19 cellular contexts compared by ENCODE assay signal in genomic region chr4:146146918-146147317, GRCh38. TPM values are rescaled to one million over a fixed set of nuclear protein-coding genes. Genes with fewer than 3 reads are reported as not detected.
DNase-seq lines count a peak whose midpoint lies in the region; ATAC-seq, FAIRE-seq and TF ChIP-seq lines count a peak whose summit lies in the region.
"Had no signal": no experiment of that assay in that cellular context is flagged by ENCODE, and none has a peak within 500 bp of the region (broad histone marks: within the 10 kb centered on the region; RNA-seq: fewer than 3 reads in every experiment).

No MANE protein-coding gene starts in this region.

- H3K9ac ChIP-seq in GM12878 (ENCODE audit: control insufficient read depth, insufficient read depth, low read length) = no peak overlapping the region

- RAD21 ChIA-PET in GM12878 (lab: Charles Lee; ENCODE audit: unreplicated experiment) = no interaction called here

- BruUV-seq in MCF 10A (replicated peaks; lab: Mats Ljungman, UMichigan) (no TSS peak), GM12878 (replicated peaks; lab: Mats Ljungman, UMichigan) (no TSS peak)

- peak; percentile 74 for DNase-seq in MCF 10A (ENCODE audit: unreplicated experiment)
- DNase-seq in breast epithelium (ENCODE audit: low spot score in 2 of 2) = no peak
- no peak for DNase-seq in GM12878 (ENCODE audit: low read depth, low spot score)
- DNase-seq in foreskin keratinocyte = peak; percentile 18 to 26
- no peak for DNase-seq in posterior vena cava (ENCODE audit: low spot score)
- DNase-seq in activated CD8-positive, alpha-beta memory T cell treated with anti-CD3 and anti-CD28 coated beads, Interleukin-2, amount 50 U/mL, for 4 hours = no peak
- DNase-seq: AML-193; CD4-positive, alpha-beta T cell; H9 had no signal

- H3K4me1 ChIP-seq in breast epithelium = no peaks in the 10 kb centered on the region
- H3K4me1 ChIP-seq in GM12878 (ENCODE audit: control insufficient read depth, insufficient read depth, low read length) = no peaks in the 10 kb centered on the region
- H3K4me1 ChIP-seq in foreskin keratinocyte = no peaks in the 10 kb centered on the region
- H3K4me1 ChIP-seq: A549, Caco-2 had no signal

- no peak overlapping the region for H3K4me2 ChIP-seq in GM12878 (ENCODE audit: control insufficient read depth, insufficient read depth)
- H3K4me2 ChIP-seq: A549 had no signal

- H3K4me3 ChIP-seq in breast epithelium (no peak overlapping the region), GM12878 (no peak overlapping the region)
- H3K4me3 ChIP-seq: A549 had no signal

- H3K36me3 Mint-ChIP-seq in MCF 10A (ENCODE audit: insufficient read depth, unreplicated experiment) = no peaks in the 10 kb centered on the region

- ATAC-seq in GM12878 (no peak), foreskin keratinocyte (no peak), GM19463 (IDR thresholded peaks at IDR 0.05; ENCODE audit: unreplicated experiment) (no peak)
- ATAC-seq: A549 had no signal

- H3K36me3 ChIP-seq in breast epithelium (no peaks in the 10 kb centered on the region), GM12878 (ENCODE audit: control insufficient read depth in 2 of 2, insufficient read depth in 2 of 2, low read length in 1 of 2) (no peaks in the 10 kb centered on the region)

- peaks cover 9% of the 10 kb centered on the region for H3K4me1 Mint-ChIP-seq in MCF 10A (ENCODE audit: insufficient read depth, unreplicated experiment)
- H3K4me1 Mint-ChIP-seq: H9 had no signal

- H3K27ac ChIP-seq in breast epithelium (no peak overlapping the region), GM12878 (ENCODE audit: control insufficient read depth, insufficient read depth) (no peak overlapping the region), foreskin keratinocyte (no peak overlapping the region)
- H3K27ac ChIP-seq: 22Rv1, A549, C4-2B had no signal

- intact Hi-C loops in MCF 10A (cut with micrococcal nuclease) (no loop called here), breast epithelium (cut with DNase I; ENCODE audit: low total_unique reads) (no loop called here), GM12878 (cut with micrococcal nuclease; ENCODE audit: unreplicated experiment) (no loop called here), posterior vena cava (cut with DNase I) (no loop called here)

- no peak overlapping the region for H3K4me3 Mint-ChIP-seq in MCF 10A (ENCODE audit: unreplicated experiment)
- H3K4me3 Mint-ChIP-seq: CD4-positive, alpha-beta T cell; H9 had no signal

- no peaks in the 10 kb centered on the region for H3K79me2 ChIP-seq in GM12878 (ENCODE audit: control insufficient read depth, insufficient read depth, low read length)

- FAIRE-seq in GM12878 (lab: Jason Lieb, UNC) = no peak
- FAIRE-seq: A549, D721Med, G401.6, GM12892, GM18507, H1 had no signal

- TF ChIP-seq RAD21 in GM12878 (IDR thresholded peaks at IDR 0.05; ENCODE audit: insufficient read depth, low read depth, low read length) = no peak

- H3K27me3 ChIP-seq in breast epithelium = no peaks in the 10 kb centered on the region
- H3K27me3 ChIP-seq in GM12878 (replicated peaks in 1 of 2; ENCODE audit: control insufficient read depth in 2 of 2, insufficient read depth in 2 of 2, low read length in 1 of 2) = no peaks in the 10 kb centered on the region
- no peaks in the 10 kb centered on the region for H3K27me3 ChIP-seq in foreskin keratinocyte

- no peak overlapping the region for H2AFZ ChIP-seq in GM12878 (ENCODE audit: control insufficient read depth, low read depth, low read length)

- no peaks in the 10 kb centered on the region for H3K9me3 Mint-ChIP-seq in MCF 10A (ENCODE audit: unreplicated experiment)
- H3K9me3 Mint-ChIP-seq: CD4-positive, alpha-beta T cell; H9 had no signal

- TF ChIP-seq POLR2A in breast epithelium (IDR thresholded peaks at IDR 0.05) (no peak), GM12878 (IDR thresholded peaks at IDR 0.05; ENCODE audit: low read depth, low read length) (no peak)

- in situ Hi-C loops in GM12878 (cut with MboI) = no loop called here

- H3K27me3 Mint-ChIP-seq in MCF 10A (ENCODE audit: insufficient read depth, unreplicated experiment) = no peaks in the 10 kb centered on the region
- H3K27me3 Mint-ChIP-seq: CD4-positive, alpha-beta T cell had no signal

- SMC1A ChIA-PET in GM12878 (lab: Charles Lee; ENCODE audit: uncharacterized antibody, unreplicated experiment) = interaction anchor here (0.9 to 1.8 kb wide), 4 partner anchors 13 to 87 kb away, joined by 3 to 5 read pairs (median 4); no protein-coding TSS in a partner anchor

- H3K9me3 ChIP-seq in breast epithelium (no peaks in the 10 kb centered on the region), GM12878 (replicated peaks; ENCODE audit: control insufficient read depth, insufficient read depth, low read length) (no peaks in the 10 kb centered on the region)
- H3K9me3 ChIP-seq: A549, Caco-2 had no signal

- POLR2A ChIA-PET in MCF 10A (lab: Yijun Ruan, JAX) (interaction anchor here (0.7 kb wide), 1 partner anchor 378 kb away, joined by 3 read pairs; no protein-coding TSS in a partner anchor), GM12878 (lab: Charles Lee) (interaction anchor here (1.4 kb wide), 1 partner anchor 10 kb away, joined by 4 read pairs; no protein-coding TSS in a partner anchor)

- no peak for TF ChIP-seq CTCF in MCF 10A (IDR thresholded peaks at IDR 0.05; ENCODE audit: unreplicated experiment)
- TF ChIP-seq CTCF in breast epithelium (IDR thresholded peaks at IDR 0.05) = no peak
- TF ChIP-seq CTCF in GM12878 (IDR thresholded peaks at IDR 0.05 in 2 of 3, conservative IDR thresholded peaks at IDR 0.05 in 1 of 3; ENCODE audit: control insufficient read depth in 2 of 3, extremely low read depth in 1 of 3, insufficient read depth in 1 of 3, low read depth in 3 of 3, low read length in 3 of 3) = no peak
- TF ChIP-seq CTCF in foreskin keratinocyte (conservative IDR thresholded peaks at IDR 0.05) = no peak

- WGBS in GM12878 (ENCODE audit: insufficient coverage, insufficient replicate concordance, low lambda C conversion rate, missing lambda C conversion rate) = 36% methylated on average over 3 of the region's 3 CpGs

- no peak overlapping the region for H3K27ac Mint-ChIP-seq in MCF 10A (ENCODE audit: low read depth, unreplicated experiment)
- H3K27ac Mint-ChIP-seq: CD4-positive, alpha-beta T cell; H9 had no signal

- no peaks in the 10 kb centered on the region for H4K20me1 ChIP-seq in GM12878 (ENCODE audit: control insufficient read depth, insufficient read depth)

- CTCF ChIA-PET in MCF 10A (lab: Yijun Ruan, JAX) = no interaction called here
- CTCF ChIA-PET in GM12878 (lab: Yijun Ruan, JAX) = interaction anchor here (0.9 to 1.1 kb wide), 2 partner anchors 10 to 13 kb away, joined by 3 read pairs; no protein-coding TSS in a partner anchor

- TF ChIP-seq EP300 in GM12878 (IDR thresholded peaks at IDR 0.05; ENCODE audit: borderline replicate concordance in 1 of 2, control insufficient read depth in 1 of 2, low read depth in 2 of 2, low read length in 2 of 2) = no peak

TF ChIP-seq in GM12878, 131 proteins besides CTCF, POLR2A, EP300 and RAD21:
- no peak for TF ChIP-seq CBFB (IDR thresholded peaks at IDR 0.05; ENCODE audit: low read depth)
- peak; percentile 65 for TF ChIP-seq BCL3 (IDR thresholded peaks at IDR 0.05; ENCODE audit: borderline replicate concordance, insufficient read depth, low read depth, low read length, poor library complexity, severe bottlenecking)

RNA-seq across cellular contexts. Expression of gene LSM6, which starts 28.6 kb away (rescaled TPM):
- 40.0 and 41.4 TPM in 2 replicates for total RNA-seq in MCF 10A (2022)
- total RNA-seq in breast epithelium = 10 to 100 TPM; 23.1 to 38.4 (median 28.8) TPM
- 126 and 131 TPM in 2 replicates for total RNA-seq in GM12878 (2013; cell fraction: nucleolus; rRNA removed)
- total RNA-seq in GM12878 (2014; rRNA removed) = 106 and 110 TPM in 2 replicates
- 252 and 277 TPM in 2 replicates for total RNA-seq in GM12878 (2014; rRNA removed; fragmentation: Illumina TruSeq; extraction: Trizol)
- 79.2 and 84.4 TPM in 2 replicates for total RNA-seq in GM12878 (2021)
- polyA plus RNA-seq in GM12878 (2011; ENCODE audit: low read depth) = 12.5 TPM
- polyA plus RNA-seq in GM12878 (2011; rRNA removed) = 68.0 and 112 TPM in 2 replicates
- polyA plus RNA-seq in GM12878 (2011; cell fraction: cytosol; rRNA removed) = 27.5 and 33.9 TPM in 2 replicates
- polyA plus RNA-seq in GM12878 (2011; cell fraction: nucleus; rRNA removed) = 30.7 and 44.7 TPM in 2 replicates
- polyA plus RNA-seq in GM12878 (2012) = 89.8 and 117 TPM in 2 replicates
- 198 and 252 TPM in 2 replicates for polyA plus RNA-seq in GM12878 (2014; fragmentation: Illumina TruSeq; extraction: Trizol)
- 100 to 1,000 TPM; 261 to 262 TPM for polyA plus RNA-seq in GM12878 (2014; fragmentation: Nextera tagmentation; extraction: Ambion mirVana)
- 170 and 177 TPM in 2 replicates for polyA plus RNA-seq in GM12878 (2014; rRNA removed)
- 100 to 1,000 TPM; 274 to 282 TPM for polyA plus RNA-seq in GM12878 (2016; fragmentation: Nextera tagmentation; extraction: Ambion mirVana)
- 36.0 and 42.0 TPM in 2 replicates for polyA minus RNA-seq in GM12878 (2011; rRNA and poly(A)+ RNA removed)
- polyA minus RNA-seq in GM12878 (2011; cell fraction: cytosol; rRNA and poly(A)+ RNA removed) = 7.2 and 16.8 TPM in 2 replicates
- 85.5 and 115 TPM in 2 replicates for polyA minus RNA-seq in GM12878 (2011; cell fraction: nucleus; rRNA and poly(A)+ RNA removed)
- 45.8 and 56.4 TPM in 2 replicates for total RNA-seq in foreskin keratinocyte
- polyA plus RNA-seq in foreskin keratinocyte = 61.4 and 76.8 TPM in 2 replicates
- total RNA-seq in posterior vena cava = 10 to 100 TPM; 16.3 to 25.6 TPM

Comparison
In these comparisons a context has a peak if more than half of its experiments do, and no peak if none do; other contexts are left out.
1. DNase-seq: peak in MCF 10A (single experiment) and foreskin keratinocyte (2 of 2); none in breast epithelium (0 of 2), GM12878 (single experiment), posterior vena cava (single experiment) and activated CD8-positive, alpha-beta memory T cell treated with anti-CD3 and anti-CD28 coated beads, Interleukin-2, amount 50 U/mL, for 4 hours (single experiment).